In genomic region chr1:25338188-25338981, GRCh38 we compare ENCODE assay signal across 8 cellular contexts. TPM values are rescaled to one million over a fixed set of nuclear protein-coding genes. Genes with fewer than 3 reads are reported as not detected.
A peak's percentile ranks its signal among the peaks of the same experiment; 100 is the strongest.
DNase-seq lines count a peak whose midpoint lies in the region; ATAC-seq and TF ChIP-seq lines count a peak whose summit lies in the region.

TMEM50A (plus strand) TSS chr1:25338334; CDS start chr1:25340487, 2,153 bp downstream.

- peaks cover 13% of the 10 kb centered on the region for H3K4me1 ChIP-seq in colonic mucosa

- CTCF ChIA-PET in BJ (lab: Yijun Ruan, JAX), result no interaction called here
- CTCF ChIA-PET in activated CD4-positive, alpha-beta T cell treated with anti-CD3 and anti-CD28 coated beads, Interleukin-2, amount 10 ng/mL, durations not matched to agents 7 days and 5 days (lab: Charles Lee), result no interaction called here

- DNase-seq in BJ (ENCODE audit: low read depth) (no peak), GM19238 (ENCODE audit: insufficient read length, low spot score) (peak; percentile 77), NCI-H526 treated with DMSO at 0.1 percent for 48 hours (lab: John Stamatoyannopoulos, UW) (peak; percentile 85), colonic mucosa (peak; percentile 92), left colon (peak; percentile 85 to 91)
- DNase-seq in activated CD4-positive, alpha-beta T cell treated with anti-CD3 and anti-CD28 coated beads, Interleukin-2, amount 10 ng/mL, durations not matched to agents 7 days and 5 days, result peak; percentile 90
- peak; percentile 91 for DNase-seq in stimulated activated CD4-positive, alpha-beta T cell treated with anti-CD3 and anti-CD28 coated beads, Interleukin-2, amount 100 ng/mL, for 24 hours

- intact Hi-C loops in colonic mucosa (cut with DNase I), result no loop called here
- intact Hi-C loops in left colon (cut with DNase I, micrococcal nuclease), result no loop called here

- H3K4me3 ChIP-seq in BJ (ENCODE audit: low read depth, low read length) (peak within 1 kb of the TSS; percentile 98), colonic mucosa (peak within 1 kb of the TSS; percentile 82)

- H3K27me3 ChIP-seq in BJ (ENCODE audit: control insufficient read depth, insufficient read depth, low read length) (no peaks in the 10 kb centered on the region), colonic mucosa (no peaks in the 10 kb centered on the region)

- H3K9ac ChIP-seq in colonic mucosa (ENCODE audit: low read depth in 2 of 2, low read length in 2 of 2), result peak within 1 kb of the TSS; percentile 77 to 91

- H3K4me3 Mint-ChIP-seq in activated CD4-positive, alpha-beta T cell treated with anti-CD3 and anti-CD28 coated beads, Interleukin-2, amount 10 ng/mL, durations not matched to agents 7 days and 5 days, result peak within 1 kb of the TSS; percentile 95

- POLR2A ChIA-PET in BJ (lab: Charles Lee), result no interaction called here
- POLR2A ChIA-PET in activated CD4-positive, alpha-beta T cell treated with anti-CD3 and anti-CD28 coated beads, Interleukin-2, amount 10 ng/mL, durations not matched to agents 7 days and 5 days (lab: Charles Lee), result interaction anchor here (0.6 kb wide), 1 partner anchor 97 kb away, joined by 3 read pairs; no protein-coding TSS in a partner anchor

- no peaks in the 10 kb centered on the region for H3K27me3 Mint-ChIP-seq in activated CD4-positive, alpha-beta T cell treated with anti-CD3 and anti-CD28 coated beads, Interleukin-2, amount 10 ng/mL, durations not matched to agents 7 days and 5 days

- H3K4me1 Mint-ChIP-seq in activated CD4-positive, alpha-beta T cell treated with anti-CD3 and anti-CD28 coated beads, Interleukin-2, amount 10 ng/mL, durations not matched to agents 7 days and 5 days, result peaks cover 43% of the 10 kb centered on the region

- H3K9me3 Mint-ChIP-seq in activated CD4-positive, alpha-beta T cell treated with anti-CD3 and anti-CD28 coated beads, Interleukin-2, amount 10 ng/mL, durations not matched to agents 7 days and 5 days, result no peaks in the 10 kb centered on the region

- peak within 1 kb of the TSS; percentile 95 for H3K27ac ChIP-seq in colonic mucosa

- TF ChIP-seq CTCF in BJ (IDR thresholded peaks at IDR 0.05; ENCODE audit: insufficient read depth, low read depth, low read length) (no peak), colonic mucosa (IDR thresholded peaks at IDR 0.05) (no peak)

- ATAC-seq in HG03439 (IDR thresholded peaks at IDR 0.05; ENCODE audit: unreplicated experiment) (peak; percentile 72), left colon (peak; percentile 92)

- H3K36me3 ChIP-seq in BJ (ENCODE audit: control insufficient read depth, insufficient read depth, low read length), result 0 out of 2 replicates have a peak, but pooled peaks cover 1% of the 10 kb centered on the region
- H3K36me3 ChIP-seq in colonic mucosa, result no peaks in the 10 kb centered on the region

- H3K9me3 ChIP-seq in colonic mucosa, result no peaks in the 10 kb centered on the region

- peak within 1 kb of the TSS; percentile 96 for H3K27ac Mint-ChIP-seq in activated CD4-positive, alpha-beta T cell treated with anti-CD3 and anti-CD28 coated beads, Interleukin-2, amount 10 ng/mL, durations not matched to agents 7 days and 5 days

- H3K36me3 Mint-ChIP-seq in activated CD4-positive, alpha-beta T cell treated with anti-CD3 and anti-CD28 coated beads, Interleukin-2, amount 10 ng/mL, durations not matched to agents 7 days and 5 days (ENCODE audit: low read depth), result peaks cover 30% of the 10 kb centered on the region

RNA-seq across cellular contexts. Expression of gene TMEM50A, which starts in this region (rescaled TPM):
- polyA plus RNA-seq in BJ (2011; rRNA removed), result 55.8 and 143 TPM in 2 replicates
- 17.8 and 19.0 TPM in 2 replicates for polyA minus RNA-seq in BJ (2011; rRNA and poly(A)+ RNA removed)
- total RNA-seq in activated CD4-positive, alpha-beta T cell treated with anti-CD3 and anti-CD28 coated beads, Interleukin-2, amount 10 ng/mL, durations not matched to agents 7 days and 5 days, result 100 to 1,000 TPM; 140 to 176 TPM
- 100 to 1,000 TPM; 113 to 126 TPM for total RNA-seq in colonic mucosa
- 100 to 1,000 TPM; 115 to 141 TPM for total RNA-seq in left colon
